ENCODE assay signal across 1 cellular context in the genomic region with DNA sequence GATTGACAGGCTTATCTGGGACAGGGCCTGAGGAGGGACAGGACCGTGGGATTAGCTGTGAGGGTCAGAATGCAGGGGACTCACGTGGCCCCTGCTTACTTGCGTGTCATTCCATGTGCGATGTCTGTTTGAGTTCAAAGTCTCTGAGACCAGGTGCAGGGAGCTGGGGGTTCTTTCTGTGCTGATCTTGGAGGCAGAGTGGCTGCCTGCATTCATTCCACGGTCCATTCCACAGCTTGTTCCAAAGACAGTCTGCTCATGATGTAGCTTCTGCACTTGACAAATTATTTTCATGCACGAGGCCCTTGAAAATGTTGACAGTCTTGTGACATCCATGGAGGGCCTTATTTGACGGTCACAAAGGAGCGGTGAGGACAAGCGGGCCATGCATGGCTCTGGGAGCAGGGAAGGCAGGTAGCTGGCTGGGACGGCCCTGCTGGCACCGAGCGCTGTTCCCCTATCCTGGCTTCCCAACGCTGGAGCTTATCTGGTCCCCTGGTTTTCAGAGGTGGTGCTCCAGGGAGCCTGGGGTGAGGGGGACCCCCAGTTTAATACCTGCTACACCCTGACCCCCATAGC.
A peak's percentile ranks its signal among the peaks of the same experiment; 100 is the strongest.
TF ChIP-seq lines count a peak whose summit lies in the region.

No MANE protein-coding gene starts in this region.

TF ChIP-seq in HepG2, 621 proteins besides CTCF, POLR2A, EP300 and RAD21 (continued from another document and continues in another):
- TF ChIP-seq SETDB1 (CRISPR knock-in tag; IDR thresholded peaks at IDR 0.05; ENCODE audit: borderline replicate concordance) (0 out of 2 replicates have a peak, but pooled peaks have one; percentile 65), ZZZ3 (CRISPR knock-in tag; IDR thresholded peaks at IDR 0.05; ENCODE audit: borderline replicate concordance) (peak; percentile 82), ZNF816 (CRISPR knock-in tag; IDR thresholded peaks at IDR 0.05; ENCODE audit: borderline replicate concordance) (no peak), KLF11 (CRISPR knock-in tag; IDR thresholded peaks at IDR 0.05) (peak; percentile 97), ZBTB3 (CRISPR knock-in tag; IDR thresholded peaks at IDR 0.05; ENCODE audit: borderline replicate concordance, low read depth) (0 out of 2 replicates have a peak, but pooled peaks have one; percentile 81), TRIM24 (CRISPR knock-in tag; IDR thresholded peaks at IDR 0.05) (0 out of 2 replicates have a peak, but pooled peaks have one; percentile 56), ZBTB7B (CRISPR knock-in tag; IDR thresholded peaks at IDR 0.05) (peak; percentile 97; the same call in 1 of the 2 replicates), E2F1 (CRISPR knock-in tag; IDR thresholded peaks at IDR 0.05) (no peak), ISL2 (CRISPR knock-in tag; IDR thresholded peaks at IDR 0.05) (peak; percentile 78), FOXC1 (CRISPR knock-in tag; IDR thresholded peaks at IDR 0.05; ENCODE audit: borderline replicate concordance) (0 out of 2 replicates have a peak, but pooled peaks have one; percentile 73), ZNF362 (CRISPR knock-in tag; IDR thresholded peaks at IDR 0.05; ENCODE audit: borderline replicate concordance) (peak; percentile 16; the same call in 1 of the 2 replicates), ZFP36L2 (CRISPR knock-in tag; IDR thresholded peaks at IDR 0.05) (peak; percentile 90), PPARG (CRISPR knock-in tag; conservative IDR thresholded peaks at IDR 0.05) (peak; percentile 80; the same call in 1 of the 2 replicates), ZNF44 (CRISPR knock-in tag; IDR thresholded peaks at IDR 0.05) (peak; percentile 81; the same call in 1 of the 2 replicates), ZNF124 (CRISPR knock-in tag; IDR thresholded peaks at IDR 0.05) (peak; percentile 97), ATF7-NPFF (CRISPR knock-in tag; IDR thresholded peaks at IDR 0.05; ENCODE audit: low read depth) (peak; percentile 77; the same call in 1 of the 2 replicates), SAP130 (CRISPR knock-in tag; IDR thresholded peaks at IDR 0.05; ENCODE audit: low read depth) (peak; percentile 97), DNMT1 (CRISPR knock-in tag; IDR thresholded peaks at IDR 0.05) (no peak), PRDM15 (CRISPR knock-in tag; IDR thresholded peaks at IDR 0.05) (peak; percentile 86), ZNF407 (CRISPR knock-in tag; IDR thresholded peaks at IDR 0.05; ENCODE audit: not compliant biosample characterization) (peak; percentile 11), MAFF (IDR thresholded peaks at IDR 0.05; ENCODE audit: low read depth, low read length) (no peak; the same call in 1 of the 2 replicates)
- TF ChIP-seq, protein P1, sequence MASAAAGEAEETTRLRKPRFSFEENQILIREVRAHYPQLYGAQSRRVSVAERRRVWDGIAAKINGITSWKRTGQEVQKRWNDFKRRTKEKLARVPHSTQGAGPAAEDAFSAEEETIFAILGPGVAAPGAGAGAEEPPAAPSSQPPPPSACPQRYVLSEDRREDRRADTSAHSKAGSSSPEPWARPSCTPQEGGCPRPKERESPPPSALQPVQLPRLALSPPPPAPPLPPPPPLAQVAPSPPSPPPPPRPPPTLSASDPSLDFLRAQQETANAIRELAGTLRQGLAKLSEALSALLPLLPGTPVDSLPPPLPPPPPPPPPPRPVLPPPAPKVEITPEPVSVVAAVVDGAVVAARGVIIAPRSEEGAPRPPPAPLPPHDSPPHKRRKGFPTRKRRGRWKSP (CRISPR knock-in tag; IDR thresholded peaks at IDR 0.05) = peak; percentile 15
- TF ChIP-seq, protein P2, sequence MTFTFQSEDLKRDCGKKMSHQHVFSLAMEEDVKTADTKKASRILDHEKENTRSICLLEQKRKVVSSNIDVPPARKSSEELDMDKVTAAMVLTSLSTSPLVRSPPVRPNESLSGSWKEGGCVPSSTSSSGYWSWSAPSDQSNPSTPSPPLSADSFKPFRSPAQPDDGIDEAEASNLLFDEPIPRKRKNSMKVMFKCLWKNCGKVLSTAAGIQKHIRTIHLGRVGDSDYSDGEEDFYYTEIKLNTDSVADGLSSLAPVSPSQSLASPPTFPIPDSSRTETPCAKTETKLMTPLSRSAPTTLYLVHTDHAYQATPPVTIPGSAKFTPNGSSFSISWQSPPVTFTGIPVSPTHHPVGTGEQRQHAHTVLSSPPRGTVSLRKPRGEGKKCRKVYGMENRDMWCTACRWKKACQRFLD (CRISPR knock-in tag; IDR thresholded peaks at IDR 0.05; ENCODE audit: borderline replicate concordance) = peak; percentile 48; the same call in 1 of the 2 replicates
- TF ChIP-seq, protein P3, sequence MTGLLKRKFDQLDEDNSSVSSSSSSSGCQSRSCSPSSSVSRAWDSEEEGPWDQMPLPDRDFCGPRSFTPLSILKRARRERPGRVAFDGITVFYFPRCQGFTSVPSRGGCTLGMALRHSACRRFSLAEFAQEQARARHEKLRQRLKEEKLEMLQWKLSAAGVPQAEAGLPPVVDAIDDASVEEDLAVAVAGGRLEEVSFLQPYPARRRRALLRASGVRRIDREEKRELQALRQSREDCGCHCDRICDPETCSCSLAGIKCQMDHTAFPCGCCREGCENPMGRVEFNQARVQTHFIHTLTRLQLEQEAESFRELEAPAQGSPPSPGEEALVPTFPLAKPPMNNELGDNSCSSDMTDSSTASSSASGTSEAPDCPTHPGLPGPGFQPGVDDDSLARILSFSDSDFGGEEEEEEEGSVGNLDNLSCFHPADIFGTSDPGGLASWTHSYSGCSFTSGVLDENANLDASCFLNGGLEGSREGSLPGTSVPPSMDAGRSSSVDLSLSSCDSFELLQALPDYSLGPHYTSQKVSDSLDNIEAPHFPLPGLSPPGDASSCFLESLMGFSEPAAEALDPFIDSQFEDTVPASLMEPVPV (CRISPR knock-in tag; IDR thresholded peaks at IDR 0.05) = peak; percentile 44; the same call in 1 of the 2 replicates
- TF ChIP-seq, protein P4, sequence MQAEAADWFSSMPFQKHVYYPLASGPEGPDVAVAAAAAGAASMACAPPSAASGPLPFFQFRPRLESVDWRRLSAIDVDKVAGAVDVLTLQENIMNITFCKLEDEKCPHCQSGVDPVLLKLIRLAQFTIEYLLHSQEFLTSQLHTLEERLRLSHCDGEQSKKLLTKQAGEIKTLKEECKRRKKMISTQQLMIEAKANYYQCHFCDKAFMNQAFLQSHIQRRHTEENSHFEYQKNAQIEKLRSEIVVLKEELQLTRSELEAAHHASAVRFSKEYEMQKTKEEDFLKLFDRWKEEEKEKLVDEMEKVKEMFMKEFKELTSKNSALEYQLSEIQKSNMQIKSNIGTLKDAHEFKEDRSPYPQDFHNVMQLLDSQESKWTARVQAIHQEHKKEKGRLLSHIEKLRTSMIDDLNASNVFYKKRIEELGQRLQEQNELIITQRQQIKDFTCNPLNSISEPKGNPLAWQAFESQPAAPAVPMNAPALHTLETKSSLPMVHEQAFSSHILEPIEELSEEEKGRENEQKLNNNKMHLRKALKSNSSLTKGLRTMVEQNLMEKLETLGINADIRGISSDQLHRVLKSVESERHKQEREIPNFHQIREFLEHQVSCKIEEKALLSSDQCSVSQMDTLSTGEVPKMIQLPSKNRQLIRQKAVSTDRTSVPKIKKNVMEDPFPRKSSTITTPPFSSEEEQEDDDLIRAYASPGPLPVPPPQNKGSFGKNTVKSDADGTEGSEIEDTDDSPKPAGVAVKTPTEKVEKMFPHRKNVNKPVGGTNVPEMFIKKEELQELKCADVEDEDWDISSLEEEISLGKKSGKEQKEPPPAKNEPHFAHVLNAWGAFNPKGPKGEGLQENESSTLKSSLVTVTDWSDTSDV (CRISPR knock-in tag; IDR thresholded peaks at IDR 0.05) = no peak; the same call in 1 of the 2 replicates
